17 cellular contexts compared by ENCODE assay signal in genomic region chr4:7281316-7282093, GRCh38.
"Had no signal": no experiment of that assay in that cellular context is flagged by ENCODE, and none has a peak within 500 bp of the region (broad histone marks: within the 10 kb centered on the region; RNA-seq: fewer than 3 reads in every experiment).

No MANE protein-coding gene starts in this region.

- H3K36me3 ChIP-seq: prostate gland, right lobe of liver, suprapubic skin, upper lobe of right lung had no signal

- H3K27ac ChIP-seq: prostate gland, right lobe of liver, suprapubic skin, upper lobe of right lung had no signal

- H3K27me3 ChIP-seq: right lobe of liver, upper lobe of right lung had no signal

- DNase-seq: activated CD4-positive, alpha-beta memory T cell treated with anti-CD3 and anti-CD28 coated beads for 36 hours; activated CD4-positive, alpha-beta T cell treated with anti-CD3 and anti-CD28 coated beads for 1 hour; activated gamma-delta T cell; activated T-cell treated with anti-CD3 and anti-CD28 coated beads, Interleukin-2, amount 50 U/mL, for 48 hours; head of caudate nucleus; mucosa of descending colon; naive thymus-derived CD8-positive, alpha-beta T cell; nucleus accumbens; right lobe of liver; stimulated activated CD4-positive, alpha-beta T cell treated with anti-CD3 and anti-CD28 coated beads, Interleukin-2, amount 100 ng/mL, for 24 hours; stimulated activated naive CD8-positive, alpha-beta T cell treated with anti-CD3 and anti-CD28 coated beads, Interleukin-15, Interleukin-2, amounts not matched to agents 100 U/mL and 50 U/mL, for 24 hours; upper lobe of right lung had no signal

- H3K4me1 ChIP-seq: prostate gland, right lobe of liver, upper lobe of right lung had no signal

- H3K4me3 ChIP-seq: mucosa of descending colon, prostate gland, right lobe of liver, suprapubic skin, upper lobe of right lung had no signal

- ATAC-seq: esophagus mucosa; left lobe of liver; mucosa of descending colon; naive thymus-derived CD8-positive, alpha-beta T cell; right lobe of liver; stimulated activated naive CD8-positive, alpha-beta T cell treated with anti-CD3 and anti-CD28 coated beads, Interleukin-15, Interleukin-2, amounts not matched to agents 100 U/mL and 50 U/mL, for 24 hours; upper lobe of right lung had no signal

- FAIRE-seq: bronchial epithelial cell had no signal

- H3K9me3 ChIP-seq: mucosa of descending colon, prostate gland, right lobe of liver, suprapubic skin, upper lobe of right lung had no signal
